Comparison of ENCODE assay signal across 1 cellular context in the genomic region with DNA sequence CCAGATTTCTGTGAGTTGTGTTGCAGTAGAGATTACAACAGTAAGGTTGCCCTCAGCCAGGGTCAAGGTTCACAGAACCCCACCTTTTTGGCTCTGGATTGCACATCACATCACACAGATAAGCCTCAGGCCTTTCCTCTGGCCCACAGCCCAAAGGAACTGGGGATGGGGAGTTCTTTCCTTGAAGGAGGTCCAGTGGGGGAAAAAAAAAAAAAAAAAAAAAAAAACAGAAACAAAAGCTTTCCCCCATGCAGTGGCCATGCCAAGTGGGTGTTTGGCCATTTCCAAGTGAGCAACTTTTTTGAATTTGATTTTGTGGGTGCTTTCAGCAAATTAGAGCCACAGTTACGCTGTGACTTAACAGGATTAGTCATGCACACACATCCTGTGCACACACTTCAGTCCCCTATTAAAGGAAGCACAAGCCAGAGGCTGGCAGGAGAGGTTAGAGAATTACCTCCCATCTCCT.
TF ChIP-seq lines count a peak whose summit lies in the region.

No MANE protein-coding gene starts in this region.

TF ChIP-seq in SK-N-SH treated with all-trans-retinoic acid at 6 μM for 48 hours, 23 proteins besides CTCF, POLR2A, EP300 and RAD21 (continued from another document):
- TF ChIP-seq, protein P1, sequence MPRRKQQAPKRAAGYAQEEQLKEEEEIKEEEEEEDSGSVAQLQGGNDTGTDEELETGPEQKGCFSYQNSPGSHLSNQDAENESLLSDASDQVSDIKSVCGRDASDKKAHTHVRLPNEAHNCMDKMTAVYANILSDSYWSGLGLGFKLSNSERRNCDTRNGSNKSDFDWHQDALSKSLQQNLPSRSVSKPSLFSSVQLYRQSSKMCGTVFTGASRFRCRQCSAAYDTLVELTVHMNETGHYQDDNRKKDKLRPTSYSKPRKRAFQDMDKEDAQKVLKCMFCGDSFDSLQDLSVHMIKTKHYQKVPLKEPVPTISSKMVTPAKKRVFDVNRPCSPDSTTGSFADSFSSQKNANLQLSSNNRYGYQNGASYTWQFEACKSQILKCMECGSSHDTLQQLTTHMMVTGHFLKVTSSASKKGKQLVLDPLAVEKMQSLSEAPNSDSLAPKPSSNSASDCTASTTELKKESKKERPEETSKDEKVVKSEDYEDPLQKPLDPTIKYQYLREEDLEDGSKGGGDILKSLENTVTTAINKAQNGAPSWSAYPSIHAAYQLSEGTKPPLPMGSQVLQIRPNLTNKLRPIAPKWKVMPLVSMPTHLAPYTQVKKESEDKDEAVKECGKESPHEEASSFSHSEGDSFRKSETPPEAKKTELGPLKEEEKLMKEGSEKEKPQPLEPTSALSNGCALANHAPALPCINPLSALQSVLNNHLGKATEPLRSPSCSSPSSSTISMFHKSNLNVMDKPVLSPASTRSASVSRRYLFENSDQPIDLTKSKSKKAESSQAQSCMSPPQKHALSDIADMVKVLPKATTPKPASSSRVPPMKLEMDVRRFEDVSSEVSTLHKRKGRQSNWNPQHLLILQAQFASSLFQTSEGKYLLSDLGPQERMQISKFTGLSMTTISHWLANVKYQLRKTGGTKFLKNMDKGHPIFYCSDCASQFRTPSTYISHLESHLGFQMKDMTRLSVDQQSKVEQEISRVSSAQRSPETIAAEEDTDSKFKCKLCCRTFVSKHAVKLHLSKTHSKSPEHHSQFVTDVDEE (CRISPR knock-in tag; IDR thresholded peaks at IDR 0.05) = no peak
- TF ChIP-seq TOX (CRISPR knock-in tag; IDR thresholded peaks at IDR 0.05; ENCODE audit: borderline replicate concordance) (no peak), CSRNP3 (CRISPR knock-in tag; IDR thresholded peaks at IDR 0.05) (no peak)
